ENCODE assay signal across 21 cellular contexts in the genomic region with DNA sequence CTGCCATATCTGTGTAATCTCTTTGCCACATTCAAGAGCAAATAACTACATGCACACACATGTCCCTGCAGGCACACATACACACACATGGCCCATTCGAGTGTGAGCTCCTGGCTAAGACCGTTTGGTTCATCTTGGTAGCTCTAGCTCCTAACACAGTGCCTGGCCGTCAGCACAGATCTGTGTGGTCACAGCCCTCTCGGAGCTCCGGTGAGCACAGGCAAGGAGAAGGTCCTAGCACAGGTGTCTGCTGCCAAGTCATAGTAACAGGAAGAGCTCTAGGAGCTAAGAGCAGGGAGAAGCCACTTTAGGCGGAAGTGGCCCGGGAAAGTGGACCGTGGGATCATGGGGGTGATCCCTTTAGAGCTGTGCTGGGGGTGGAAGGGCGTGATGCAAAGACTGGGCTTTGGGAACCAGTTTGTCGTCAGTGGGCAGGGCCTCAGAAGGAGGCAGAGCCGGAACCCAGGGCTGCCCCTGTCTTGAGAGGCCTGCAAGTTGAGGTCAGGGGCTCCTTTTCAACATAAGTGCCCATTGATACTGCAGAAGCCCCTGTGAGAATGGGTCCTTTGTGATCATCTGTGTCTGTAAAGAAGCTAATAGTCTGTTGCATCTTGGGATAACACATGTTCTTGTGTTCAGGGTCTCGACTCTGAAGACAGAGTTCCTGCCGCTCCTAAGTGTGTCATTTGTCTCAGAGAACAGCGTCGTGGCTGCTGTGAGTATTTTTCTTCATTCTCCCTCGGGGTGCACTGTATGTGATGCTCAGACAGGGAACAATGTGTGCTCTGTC. TPM values are rescaled to one million over a fixed set of nuclear protein-coding genes. Genes with fewer than 3 reads are reported as not detected.
DNase-seq lines count a peak whose midpoint lies in the region; ATAC-seq lines count a peak whose summit lies in the region.
"Had no signal": no experiment of that assay in that cellular context is flagged by ENCODE, and none has a peak within 500 bp of the region (broad histone marks: within the 10 kb centered on the region; RNA-seq: fewer than 3 reads in every experiment).

No MANE protein-coding gene starts in this region.

- intact Hi-C loops in left ventricle myocardium superior (cut with micrococcal nuclease) (no loop called here), sciatic nerve (cut with DNase I) (no loop called here)

- H3K4me3 Mint-ChIP-seq in activated CD8-positive, alpha-beta memory T cell treated with anti-CD3 and anti-CD28 coated beads, Interleukin-2, amount 10 ng/mL, durations not matched to agents 7 days and 5 days, result no peak overlapping the region
- no peak overlapping the region for H3K4me3 Mint-ChIP-seq in activated T-helper 17 cell treated with anti-CD3 and anti-CD28 coated beads, Interleukin-2, amount 50 U/mL, for 72 hours
- H3K4me3 Mint-ChIP-seq: B cell; immature natural killer cell; naive thymus-derived CD4-positive, alpha-beta T cell; stimulated activated naive CD8-positive, alpha-beta T cell treated with anti-CD3 and anti-CD28 coated beads, Interleukin-15, Interleukin-2, amounts not matched to agents 100 ng/mL and 50 ng/mL, for 24 hours; T-cell had no signal

- H3K36me3 Mint-ChIP-seq in activated CD8-positive, alpha-beta memory T cell treated with anti-CD3 and anti-CD28 coated beads, Interleukin-2, amount 10 ng/mL, durations not matched to agents 7 days and 5 days, result peaks cover 40% of the 10 kb centered on the region
- H3K36me3 Mint-ChIP-seq in activated T-helper 17 cell treated with anti-CD3 and anti-CD28 coated beads, Interleukin-2, amount 50 U/mL, for 72 hours (ENCODE audit: low read depth), result peaks cover 96% of the 10 kb centered on the region

- ATAC-seq in activated CD8-positive, alpha-beta memory T cell treated with anti-CD3 and anti-CD28 coated beads, Interleukin-2, amount 10 ng/mL, durations not matched to agents 7 days and 5 days, result no peak
- no peak for ATAC-seq in activated T-helper 17 cell treated with anti-CD3 and anti-CD28 coated beads, Interleukin-2, amount 50 U/mL, for 72 hours (replicated peaks)
- ATAC-seq in left ventricle myocardium superior (peak; percentile 66), sciatic nerve (peak; percentile 95)
- ATAC-seq: naive thymus-derived CD4-positive, alpha-beta T cell; pancreas; T-cell; upper lobe of right lung had no signal

- H3K4me1 Mint-ChIP-seq in activated CD8-positive, alpha-beta memory T cell treated with anti-CD3 and anti-CD28 coated beads, Interleukin-2, amount 10 ng/mL, durations not matched to agents 7 days and 5 days, result no peaks in the 10 kb centered on the region
- H3K4me1 Mint-ChIP-seq in activated T-helper 17 cell treated with anti-CD3 and anti-CD28 coated beads, Interleukin-2, amount 50 U/mL, for 72 hours, result no peaks in the 10 kb centered on the region
- H3K4me1 Mint-ChIP-seq: B cell; immature natural killer cell; naive thymus-derived CD4-positive, alpha-beta T cell; T-cell had no signal

- no peak overlapping the region for H3K27ac Mint-ChIP-seq in activated CD8-positive, alpha-beta memory T cell treated with anti-CD3 and anti-CD28 coated beads, Interleukin-2, amount 10 ng/mL, durations not matched to agents 7 days and 5 days
- H3K27ac Mint-ChIP-seq in activated T-helper 17 cell treated with anti-CD3 and anti-CD28 coated beads, Interleukin-2, amount 50 U/mL, for 72 hours, result peak overlapping the region; percentile 17
- H3K27ac Mint-ChIP-seq: B cell; stimulated activated naive CD8-positive, alpha-beta T cell treated with anti-CD3 and anti-CD28 coated beads, Interleukin-15, Interleukin-2, amounts not matched to agents 100 ng/mL and 50 ng/mL, for 24 hours had no signal

- H3K9me3 Mint-ChIP-seq in activated CD8-positive, alpha-beta memory T cell treated with anti-CD3 and anti-CD28 coated beads, Interleukin-2, amount 10 ng/mL, durations not matched to agents 7 days and 5 days (ENCODE audit: low read depth), result no peaks in the 10 kb centered on the region
- no peaks in the 10 kb centered on the region for H3K9me3 Mint-ChIP-seq in activated T-helper 17 cell treated with anti-CD3 and anti-CD28 coated beads, Interleukin-2, amount 50 U/mL, for 72 hours
- H3K9me3 Mint-ChIP-seq: immature natural killer cell; naive thymus-derived CD4-positive, alpha-beta T cell; stimulated activated naive CD8-positive, alpha-beta T cell treated with anti-CD3 and anti-CD28 coated beads, Interleukin-15, Interleukin-2, amounts not matched to agents 100 ng/mL and 50 ng/mL, for 24 hours; T-cell had no signal

- CTCF ChIA-PET in activated CD8-positive, alpha-beta memory T cell treated with anti-CD3 and anti-CD28 coated beads, Interleukin-2, amount 10 ng/mL, durations not matched to agents 7 days and 5 days (lab: Charles Lee), result interaction anchor here (0.6 to 2.6 kb wide), 2 partner anchors 10 to 11 kb away, joined by 3 to 6 read pairs; no protein-coding TSS in a partner anchor

- H3K27me3 Mint-ChIP-seq in activated CD8-positive, alpha-beta memory T cell treated with anti-CD3 and anti-CD28 coated beads, Interleukin-2, amount 10 ng/mL, durations not matched to agents 7 days and 5 days, result no peaks in the 10 kb centered on the region
- H3K27me3 Mint-ChIP-seq in activated T-helper 17 cell treated with anti-CD3 and anti-CD28 coated beads, Interleukin-2, amount 50 U/mL, for 72 hours, result no peaks in the 10 kb centered on the region
- H3K27me3 Mint-ChIP-seq: B cell; naive thymus-derived CD4-positive, alpha-beta T cell; stimulated activated naive CD8-positive, alpha-beta T cell treated with anti-CD3 and anti-CD28 coated beads, Interleukin-15, Interleukin-2, amounts not matched to agents 100 ng/mL and 50 ng/mL, for 24 hours; T-cell had no signal

- DNase-seq in activated CD8-positive, alpha-beta memory T cell treated with anti-CD3 and anti-CD28 coated beads for 24 hours, result peak; percentile 47
- DNase-seq in activated CD8-positive, alpha-beta memory T cell treated with anti-CD3 and anti-CD28 coated beads, Interleukin-2, amount 10 ng/mL, durations not matched to agents 7 days and 5 days, result no peak
- no peak for DNase-seq in left ventricle myocardium superior
- DNase-seq in sciatic nerve (ENCODE audit: low spot score), result peak; percentile 82
- DNase-seq in DMS153 treated with DMSO at 0.1 percent for 48 hours (lab: John Stamatoyannopoulos, UW; ENCODE audit: unreplicated experiment), result no peak
- no peak for DNase-seq in DMS153 (lab: John Stamatoyannopoulos, UW)
- no peak for DNase-seq in NCI-H1930 (lab: John Stamatoyannopoulos, UW)
- DNase-seq: activated CD4-positive, alpha-beta T cell treated with anti-CD3 and anti-CD28 coated beads, Interleukin-2, amount 50 U/mL, for 48 hours; activated T-cell treated with anti-CD3 and anti-CD28 coated beads, Interleukin-2, amount 50 U/mL, for 48 hours; heart left ventricle; immature natural killer cell; naive thymus-derived CD4-positive, alpha-beta T cell; NCI-H1105; NCI-H2081 treated with DMSO at 0.1 percent for 48 hours; NCI-H526; T-cell; upper lobe of right lung had no signal

RNA-seq across cellular contexts. Expression of gene ARPC1B, which starts 16.6 kb away (rescaled TPM):
- 100 to 1,000 TPM; 388 to 398 TPM for total RNA-seq in activated CD8-positive, alpha-beta memory T cell treated with anti-CD3 and anti-CD28 coated beads, Interleukin-2, amount 10 ng/mL, durations not matched to agents 7 days and 5 days
- 100 to 1,000 TPM; 223 to 410 TPM for total RNA-seq in activated T-helper 17 cell treated with anti-CD3 and anti-CD28 coated beads, Interleukin-2, amount 50 U/mL, for 72 hours
- total RNA-seq in left ventricle myocardium superior (38.7 TPM), sciatic nerve (125 TPM)

RNA-seq across cellular contexts. Expression of gene ARPC1A, which starts 32.2 kb away (rescaled TPM):
- total RNA-seq in activated CD8-positive, alpha-beta memory T cell treated with anti-CD3 and anti-CD28 coated beads, Interleukin-2, amount 10 ng/mL, durations not matched to agents 7 days and 5 days, result 10 to 100 TPM; 53.2 to 56.3 TPM
- 10 to 100 TPM; 47.4 to 74.1 TPM for total RNA-seq in activated T-helper 17 cell treated with anti-CD3 and anti-CD28 coated beads, Interleukin-2, amount 50 U/mL, for 72 hours
- total RNA-seq in left ventricle myocardium superior (161 TPM), sciatic nerve (110 TPM)

RNA-seq across cellular contexts. Expression of gene PDAP1, which starts 50.5 kb away (rescaled TPM):
- total RNA-seq in activated CD8-positive, alpha-beta memory T cell treated with anti-CD3 and anti-CD28 coated beads, Interleukin-2, amount 10 ng/mL, durations not matched to agents 7 days and 5 days, result 100 to 1,000 TPM in 1 of 2 experiments, 10 to 100 TPM in 1; 94.7 to 128 TPM
- 100 to 1,000 TPM in 1 of 2 donors, 10 to 100 TPM in 1; 73.7 to 129 TPM for total RNA-seq in activated T-helper 17 cell treated with anti-CD3 and anti-CD28 coated beads, Interleukin-2, amount 50 U/mL, for 72 hours
- total RNA-seq in left ventricle myocardium superior (97.2 TPM), sciatic nerve (76.1 TPM)

RNA-seq across cellular contexts. Expression of gene BUD31, which starts 50.9 kb away (rescaled TPM):
- total RNA-seq in activated CD8-positive, alpha-beta memory T cell treated with anti-CD3 and anti-CD28 coated beads, Interleukin-2, amount 10 ng/mL, durations not matched to agents 7 days and 5 days, result 100 to 1,000 TPM; 116 to 138 TPM
- 100 to 1,000 TPM in 1 of 2 donors, 10 to 100 TPM in 1; 96.1 to 138 TPM for total RNA-seq in activated T-helper 17 cell treated with anti-CD3 and anti-CD28 coated beads, Interleukin-2, amount 50 U/mL, for 72 hours
- total RNA-seq in left ventricle myocardium superior (36.0 TPM), sciatic nerve (59.2 TPM)

Comparison
In these comparisons a context has a peak if more than half of its experiments do, and no peak if none do; other contexts are left out.
1. DNase-seq: peak in activated CD8-positive, alpha-beta memory T cell treated with anti-CD3 and anti-CD28 coated beads for 24 hours (single experiment) and sciatic nerve (single experiment); none in activated CD8-positive, alpha-beta memory T cell treated with anti-CD3 and anti-CD28 coated beads, Interleukin-2, amount 10 ng/mL, durations not matched to agents 7 days and 5 days (single experiment), left ventricle myocardium superior (single experiment), DMS153 treated with DMSO at 0.1 percent for 48 hours (single experiment), DMS153 (single experiment) and NCI-H1930 (0 of 2).
2. ATAC-seq: peak in left ventricle myocardium superior (single experiment) and sciatic nerve (single experiment); none in activated CD8-positive, alpha-beta memory T cell treated with anti-CD3 and anti-CD28 coated beads, Interleukin-2, amount 10 ng/mL, durations not matched to agents 7 days and 5 days (single experiment) and activated T-helper 17 cell treated with anti-CD3 and anti-CD28 coated beads, Interleukin-2, amount 50 U/mL, for 72 hours (single experiment).